ENCODE assay signal across 29 cellular contexts in genomic region chr14:101405931-101406330, GRCh38.
"Had no signal": no experiment of that assay in that cellular context is flagged by ENCODE, and none has a peak within 500 bp of the region (broad histone marks: within the 10 kb centered on the region; RNA-seq: fewer than 3 reads in every experiment).

No MANE protein-coding gene starts in this region.

- H3K27ac ChIP-seq: ascending aorta, cardiac muscle cell, colonic mucosa, dorsolateral prefrontal cortex, left ventricle myocardium inferior, pancreas, prostate gland, sigmoid colon, testis, transverse colon had no signal

- H3K4me1 ChIP-seq: ascending aorta, colonic mucosa, pancreas, prostate gland, sigmoid colon had no signal

- H3K27me3 ChIP-seq: ascending aorta, cardiac muscle cell, colonic mucosa, pancreas, sigmoid colon, testis, transverse colon had no signal

- ATAC-seq: naive thymus-derived CD4-positive, alpha-beta T cell; T-helper 17 cell had no signal

- H3K9me3 ChIP-seq: ascending aorta, colonic mucosa, left ventricle myocardium inferior, pancreas, prostate gland, sigmoid colon, testis, transverse colon had no signal

- DNase-seq: activated CD4-positive, alpha-beta memory T cell treated with anti-CD3 and anti-CD28 coated beads for 36 hours; activated CD4-positive, CD25-positive, alpha-beta regulatory T cell treated with anti-CD3 and anti-CD28 coated beads, Interleukin-2, amount 50 U/mL, for 72 hours; activated CD8-positive, alpha-beta memory T cell treated with anti-CD3 and anti-CD28 coated beads, Interleukin-2, amount 50 U/mL, for 4 hours; activated effector memory CD4-positive, alpha-beta T cell treated with anti-CD3 and anti-CD28 coated beads, Interleukin-2, amount 50 U/mL, for 16 hours; activated naive CD4-positive, alpha-beta T cell treated with anti-CD3 and anti-CD28 coated beads for 36 hours; activated naive CD8-positive, alpha-beta T cell treated with anti-CD3 and anti-CD28 coated beads for 36 hours; activated T-cell treated with anti-CD3 and anti-CD28 coated beads, Interleukin-2, amount 50 U/mL, for 1 hour; cerebellar nuclear complex; colonic mucosa; dorsolateral prefrontal cortex; head of caudate nucleus; hypothalamus; left ventricle myocardium inferior; midbrain; naive thymus-derived CD4-positive, alpha-beta T cell; pancreas; retina; sigmoid colon; small intestine; stimulated activated CD4-positive, alpha-beta T cell treated with anti-CD3 and anti-CD28 coated beads, Interleukin-2, amount 100 ng/mL, for 24 hours; stimulated activated naive CD4-positive, alpha-beta T cell; SW 1271; T-helper 17 cell; testis had no signal

- H3K4me3 ChIP-seq: ascending aorta, cardiac muscle cell, colonic mucosa, dorsolateral prefrontal cortex, left ventricle myocardium inferior, pancreas, prostate gland, sigmoid colon, testis, transverse colon had no signal

- FAIRE-seq: endothelial cell of umbilical vein, pancreas, small intestine had no signal

- H3K36me3 ChIP-seq: ascending aorta, cardiac muscle cell, colonic mucosa, left ventricle myocardium inferior, pancreas, prostate gland, sigmoid colon, transverse colon had no signal
